Comparison of ENCODE assay signal across 8 cellular contexts in genomic region chr4:81504685-81505598, GRCh38. TPM values are rescaled to one million over a fixed set of nuclear protein-coding genes. Genes with fewer than 3 reads are reported as not detected.
DNase-seq lines count a peak whose midpoint lies in the region; ATAC-seq and TF ChIP-seq lines count a peak whose summit lies in the region.

No MANE protein-coding gene starts in this region.

- H3K4me1 ChIP-seq in adipocyte (ENCODE audit: control insufficient read depth, insufficient read depth, low read length) (peaks cover 53% of the 10 kb centered on the region), subcutaneous abdominal adipose tissue (ENCODE audit: control insufficient read depth in 5 of 5, insufficient read depth in 5 of 5, low read length in 5 of 5) (peaks cover 12 to 56% (median 44%) of the 10 kb centered on the region in 5 donors)
- peaks cover 10 to 14% of the 10 kb centered on the region in 2 donors for H3K4me1 ChIP-seq in naive thymus-derived CD4-positive, alpha-beta T cell (ENCODE audit: control insufficient read depth in 2 of 2, insufficient read depth in 2 of 2, low read length in 2 of 2)

- DNase-seq in CD4-positive, alpha-beta T cell, result peak; percentile 27 to 73 (median 50)
- peak; percentile 48 for DNase-seq in T-helper 22 cell (ENCODE audit: low read depth)
- DNase-seq in adipocyte (ENCODE audit: low read depth), result no peak
- peak; percentile 28 to 79 (median 69) for DNase-seq in naive thymus-derived CD4-positive, alpha-beta T cell
- no peak for DNase-seq in WTC11 (ENCODE audit: low spot score)

- CTCF ChIA-PET in CD4-positive, alpha-beta T cell (lab: Charles Lee), result interaction anchor here (0.7 to 1.1 kb wide), 5 partner anchors 13 to 38 kb away, joined by 3 to 4 read pairs (median 4); partner anchors contain the start of gene RASGEF1B
- CTCF ChIA-PET in naive thymus-derived CD4-positive, alpha-beta T cell (lab: Charles Lee), result interaction anchor here (0.8 to 1.4 kb wide), 7 partner anchors 9 to 57 kb away, joined by 3 to 5 read pairs (median 3); no protein-coding TSS in a partner anchor
- CTCF ChIA-PET in WTC11 (lab: Charles Lee), result no interaction called here

- no peaks in the 10 kb centered on the region for H3K9me3 Mint-ChIP-seq in CD4-positive, alpha-beta T cell
- H3K9me3 Mint-ChIP-seq in naive thymus-derived CD4-positive, alpha-beta T cell, result no peaks in the 10 kb centered on the region
- no peaks in the 10 kb centered on the region for H3K9me3 Mint-ChIP-seq in WTC11

- H3K4me1 Mint-ChIP-seq in CD4-positive, alpha-beta T cell (ENCODE audit: low read depth), result peaks cover 33% of the 10 kb centered on the region
- H3K4me1 Mint-ChIP-seq in naive thymus-derived CD4-positive, alpha-beta T cell, result peaks cover 23 to 57% (median 31%) of the 10 kb centered on the region in 7 donors
- H3K4me1 Mint-ChIP-seq in WTC11, result peaks cover 22% of the 10 kb centered on the region

- intact Hi-C loops in CD4-positive, alpha-beta T cell (cut with DNase I, micrococcal nuclease), result loop anchor here in 1 of 2 experiments (1.0 kb wide), 3 partner anchors 13 to 339 kb away; no protein-coding TSS in a partner anchor
- intact Hi-C loops in naive thymus-derived CD4-positive, alpha-beta T cell (cut with micrococcal nuclease), result loop anchor here (1.0 to 5.0 kb wide), 7 partner anchors 13 to 339 kb away; partner anchors contain the start of gene RASGEF1B (in 1 of the 2)

- H3K4me3 ChIP-seq in adipocyte (ENCODE audit: low read length) (peak overlapping the region; percentile 65), subcutaneous abdominal adipose tissue (ENCODE audit: low read depth in 1 of 5, low read length in 5 of 5) (peak overlapping the region in 4 of 5 donors; percentile 8 to 50 (median 36))
- peak overlapping the region; percentile 10 for H3K4me3 ChIP-seq in naive thymus-derived CD4-positive, alpha-beta T cell (ENCODE audit: low read length)

- no peaks in the 10 kb centered on the region for H3K9me3 ChIP-seq in CD4-positive, alpha-beta T cell (ENCODE audit: control insufficient read depth, low read length)
- H3K9me3 ChIP-seq in adipocyte (ENCODE audit: control insufficient read depth, low read length) (no peaks in the 10 kb centered on the region), subcutaneous abdominal adipose tissue (ENCODE audit: control insufficient read depth in 5 of 5, low read length in 5 of 5) (no peaks in the 10 kb centered on the region)
- H3K9me3 ChIP-seq in naive thymus-derived CD4-positive, alpha-beta T cell (ENCODE audit: control insufficient read depth in 2 of 3, low read length in 3 of 3), result no peaks in the 10 kb centered on the region

- POLR2A ChIA-PET in CD4-positive, alpha-beta T cell (lab: Charles Lee), result interaction anchor here (0.6 to 2.8 kb wide), 7 partner anchors 11 to 1649 kb away, joined by 3 to 31 read pairs (median 5); partner anchors contain the start of gene RASGEF1B
- POLR2A ChIA-PET in naive thymus-derived CD4-positive, alpha-beta T cell (lab: Charles Lee), result interaction anchor here (1.5 to 2.6 kb wide), 2 partner anchors 13 to 33 kb away, joined by 7 to 24 read pairs; partner anchors contain the start of gene RASGEF1B
- POLR2A ChIA-PET in WTC11 (lab: Charles Lee), result no interaction called here

- peak; percentile 89 for ATAC-seq in CD4-positive, alpha-beta T cell (ENCODE audit: poor library complexity)
- ATAC-seq in HG02678 (IDR thresholded peaks at IDR 0.05; ENCODE audit: unreplicated experiment) (peak; percentile 53), HG02970 (IDR thresholded peaks at IDR 0.05; ENCODE audit: low FRiP score, unreplicated experiment) (no peak), WTC11 (no peak)
- ATAC-seq in naive thymus-derived CD4-positive, alpha-beta T cell, result peak; percentile 86

- H3K9ac ChIP-seq in adipocyte (ENCODE audit: low read length), result no peak overlapping the region
- peak overlapping the region in 3 of 5 donors; percentile 8 to 31 (median 22) for H3K9ac ChIP-seq in subcutaneous abdominal adipose tissue (ENCODE audit: low read length in 5 of 5)

- H3K27ac ChIP-seq in CD4-positive, alpha-beta T cell (ENCODE audit: low read depth, low read length), result peak overlapping the region; percentile 47
- H3K27ac ChIP-seq in naive thymus-derived CD4-positive, alpha-beta T cell (ENCODE audit: low read depth, low read length), result peak overlapping the region; percentile 48
- H3K27ac ChIP-seq in subcutaneous abdominal adipose tissue (ENCODE audit: low read depth, low read length), result peak overlapping the region; percentile 84

- no peak for TF ChIP-seq CTCF in CD4-positive, alpha-beta T cell (IDR thresholded peaks at IDR 0.05)
- TF ChIP-seq CTCF in WTC11 (IDR thresholded peaks at IDR 0.05), result no peak

- peak overlapping the region; percentile 89 for H3K27ac Mint-ChIP-seq in CD4-positive, alpha-beta T cell
- peak overlapping the region; percentile 58 to 96 (median 93) for H3K27ac Mint-ChIP-seq in naive thymus-derived CD4-positive, alpha-beta T cell
- H3K27ac Mint-ChIP-seq in WTC11, result no peak overlapping the region

- H3K36me3 ChIP-seq in adipocyte (ENCODE audit: control insufficient read depth, insufficient read depth, low read length, severe bottlenecking), result no peaks in the 10 kb centered on the region
- H3K36me3 ChIP-seq in naive thymus-derived CD4-positive, alpha-beta T cell (ENCODE audit: control insufficient read depth in 2 of 3, insufficient read depth in 3 of 3, low read length in 3 of 3), result no peaks in the 10 kb centered on the region
- H3K36me3 ChIP-seq in subcutaneous abdominal adipose tissue (ENCODE audit: control insufficient read depth in 5 of 5, insufficient read depth in 5 of 5, low read length in 5 of 5), result no peaks in the 10 kb centered on the region

- peak overlapping the region; percentile 52 for H3K4me3 Mint-ChIP-seq in CD4-positive, alpha-beta T cell
- peak overlapping the region; percentile 7 to 81 (median 68) for H3K4me3 Mint-ChIP-seq in naive thymus-derived CD4-positive, alpha-beta T cell
- no peak overlapping the region for H3K4me3 Mint-ChIP-seq in WTC11

- H3K27me3 Mint-ChIP-seq in CD4-positive, alpha-beta T cell, result no peaks in the 10 kb centered on the region
- H3K27me3 Mint-ChIP-seq in naive thymus-derived CD4-positive, alpha-beta T cell, result peaks cover 0 to 3% (median 0%) of the 10 kb centered on the region in 5 donors
- no peaks in the 10 kb centered on the region for H3K27me3 Mint-ChIP-seq in WTC11 (ENCODE audit: low read depth)

- no peaks in the 10 kb centered on the region for H3K27me3 ChIP-seq in CD4-positive, alpha-beta T cell (ENCODE audit: control insufficient read depth, insufficient read depth, low read length)
- H3K27me3 ChIP-seq in adipocyte (replicated peaks; ENCODE audit: control insufficient read depth, insufficient read depth, low read length) (no peaks in the 10 kb centered on the region), subcutaneous abdominal adipose tissue (ENCODE audit: control insufficient read depth in 5 of 5, insufficient read depth in 4 of 5, low read length in 5 of 5) (no peaks in the 10 kb centered on the region)
- H3K27me3 ChIP-seq in naive thymus-derived CD4-positive, alpha-beta T cell (ENCODE audit: control insufficient read depth in 2 of 2, insufficient read depth in 2 of 2, low read length in 2 of 2), result no peaks in the 10 kb centered on the region

- H3K36me3 Mint-ChIP-seq in CD4-positive, alpha-beta T cell (ENCODE audit: low read depth), result no peaks in the 10 kb centered on the region
- H3K36me3 Mint-ChIP-seq in naive thymus-derived CD4-positive, alpha-beta T cell, result no peaks in the 10 kb centered on the region
- H3K36me3 Mint-ChIP-seq in WTC11, result no peaks in the 10 kb centered on the region

TF ChIP-seq in WTC11, 78 proteins besides CTCF, POLR2A, EP300 and RAD21 (continues in another document):
- no peak for TF ChIP-seq GABPB1 (CRISPR knock-in tag; IDR thresholded peaks at IDR 0.05)
- TF ChIP-seq ZNF263 (CRISPR knock-in tag; IDR thresholded peaks at IDR 0.05; ENCODE audit: low read depth), result no peak
- no peak for TF ChIP-seq ZNF416 (CRISPR knock-in tag; IDR thresholded peaks at IDR 0.05)
- TF ChIP-seq NR3C1 (CRISPR knock-in tag; conservative IDR thresholded peaks at IDR 0.05; ENCODE audit: low read depth), result no peak
- no peak for TF ChIP-seq TP53 (CRISPR knock-in tag; IDR thresholded peaks at IDR 0.05)
- no peak for TF ChIP-seq TEAD4 (CRISPR knock-in tag; IDR thresholded peaks at IDR 0.05)
- no peak for TF ChIP-seq MXD4 (CRISPR knock-in tag; IDR thresholded peaks at IDR 0.05; ENCODE audit: borderline replicate concordance)
- no peak for TF ChIP-seq GTF2I (CRISPR knock-in tag; conservative IDR thresholded peaks at IDR 0.05)
- TF ChIP-seq, protein P1, sequence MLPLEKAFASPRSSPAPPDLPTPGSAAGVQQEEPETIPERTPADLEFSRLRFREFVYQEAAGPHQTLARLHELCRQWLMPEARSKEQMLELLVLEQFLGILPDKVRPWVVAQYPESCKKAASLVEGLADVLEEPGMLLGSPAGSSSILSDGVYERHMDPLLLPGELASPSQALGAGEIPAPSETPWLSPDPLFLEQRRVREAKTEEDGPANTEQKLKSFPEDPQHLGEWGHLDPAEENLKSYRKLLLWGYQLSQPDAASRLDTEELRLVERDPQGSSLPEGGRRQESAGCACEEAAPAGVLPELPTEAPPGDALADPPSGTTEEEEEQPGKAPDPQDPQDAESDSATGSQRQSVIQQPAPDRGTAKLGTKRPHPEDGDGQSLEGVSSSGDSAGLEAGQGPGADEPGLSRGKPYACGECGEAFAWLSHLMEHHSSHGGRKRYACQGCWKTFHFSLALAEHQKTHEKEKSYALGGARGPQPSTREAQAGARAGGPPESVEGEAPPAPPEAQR (CRISPR knock-in tag; IDR thresholded peaks at IDR 0.05), result no peak
- TF ChIP-seq TCF7 (CRISPR knock-in tag; IDR thresholded peaks at IDR 0.05; ENCODE audit: low read depth), result no peak
- no peak for TF ChIP-seq ESRRA (CRISPR knock-in tag; IDR thresholded peaks at IDR 0.05; ENCODE audit: borderline replicate concordance)
- TF ChIP-seq, protein P2, sequence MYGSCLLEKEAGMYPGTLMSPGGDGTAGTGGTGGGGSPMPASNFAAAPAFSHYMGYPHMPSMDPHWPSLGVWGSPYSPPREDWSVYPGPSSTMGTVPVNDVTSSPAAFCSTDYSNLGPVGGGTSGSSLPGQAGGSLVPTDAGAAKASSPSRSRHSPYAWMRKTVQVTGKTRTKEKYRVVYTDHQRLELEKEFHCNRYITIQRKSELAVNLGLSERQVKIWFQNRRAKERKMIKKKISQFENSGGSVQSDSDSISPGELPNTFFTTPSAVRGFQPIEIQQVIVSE (CRISPR knock-in tag; IDR thresholded peaks at IDR 0.05; ENCODE audit: borderline replicate concordance), result no peak

RNA-seq across cellular contexts. Expression of gene RASGEF1B, which starts 33.2 kb away (rescaled TPM):
- total RNA-seq in CD4-positive, alpha-beta T cell, result 10 to 100 TPM; 69.4 to 73.1 TPM
- 10 to 100 TPM in 4 of 5 experiments, 1 to 10 TPM in 1; 1.1 to 82.5 (median 11.5) TPM for total RNA-seq in naive thymus-derived CD4-positive, alpha-beta T cell
- polyA plus RNA-seq in naive thymus-derived CD4-positive, alpha-beta T cell, result 1 to 10 TPM; 5.2 to 8.1 TPM
- total RNA-seq in WTC11 (2021), result 3.8 to 6.9 TPM (median 4.0 TPM) in 3 replicates

Comparison
In these comparisons a context has a peak if more than half of its experiments do, and no peak if none do; other contexts are left out.
1. ATAC-seq: peak in CD4-positive, alpha-beta T cell (single experiment), HG02678 (single experiment) and naive thymus-derived CD4-positive, alpha-beta T cell (single experiment); none in HG02970 (single experiment) and WTC11 (single experiment).
2. DNase-seq: peak in CD4-positive, alpha-beta T cell (10 of 10), T-helper 22 cell (single experiment) and naive thymus-derived CD4-positive, alpha-beta T cell (9 of 9); none in adipocyte (single experiment) and WTC11 (single experiment).
3. H3K4me3 ChIP-seq: peak in every context shown above with its lines; median percentile 65 in adipocyte; 36 in subcutaneous abdominal adipose tissue; 10 in naive thymus-derived CD4-positive, alpha-beta T cell.
4. Peak in every context shown above with its lines, with median percentiles within 50 percentile points of each other: H3K27ac ChIP-seq.